8 cellular contexts compared by ENCODE assay signal in the genomic region with DNA sequence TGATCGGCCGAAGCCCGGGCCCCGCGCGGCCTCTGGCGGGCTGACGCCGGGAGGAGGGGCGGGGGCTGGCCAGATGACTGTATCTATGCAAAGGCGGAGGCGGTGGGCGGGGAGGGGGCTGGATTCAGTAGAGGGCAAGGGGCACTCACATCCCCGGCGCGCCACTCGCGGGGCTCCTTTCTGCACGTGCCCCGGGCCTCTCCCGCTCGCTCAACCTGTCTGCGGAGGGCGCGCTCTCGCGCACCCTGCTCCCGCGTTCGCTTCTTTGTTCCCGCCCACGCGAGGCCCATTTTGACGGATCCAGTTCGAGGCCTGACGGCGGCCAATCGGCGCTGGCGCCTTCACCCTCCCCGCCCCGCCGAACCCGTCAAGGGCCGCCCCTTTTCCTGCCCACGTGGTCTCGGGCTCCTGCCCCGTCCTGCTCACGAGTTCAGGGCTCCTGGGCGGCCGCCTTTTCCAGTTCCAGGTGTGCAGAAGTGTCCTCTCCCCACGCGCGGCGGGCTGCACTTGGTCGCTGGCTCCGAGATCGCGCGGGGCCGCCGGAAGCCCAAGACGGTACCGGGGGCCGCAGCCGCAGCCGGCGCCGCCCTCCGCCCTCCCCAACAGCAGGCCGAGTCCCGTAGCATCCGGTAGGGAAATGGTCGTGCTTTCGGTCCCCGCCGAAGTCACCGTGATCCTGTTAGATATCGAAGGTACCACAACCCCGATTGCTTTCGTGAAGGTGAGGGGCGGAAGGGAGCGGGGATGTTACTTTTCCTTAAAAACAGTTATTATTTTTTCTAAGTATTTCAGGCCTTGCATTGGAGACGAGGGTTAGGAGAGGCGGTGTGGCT. TPM values are rescaled to one million over a fixed set of nuclear protein-coding genes. Genes with fewer than 3 reads are reported as not detected.
A peak's percentile ranks its signal among the peaks of the same experiment; 100 is the strongest.
DNase-seq lines count a peak whose midpoint lies in the region; ATAC-seq and TF ChIP-seq lines count a peak whose summit lies in the region.

TSS of gene ENOPH1 (plus strand) at position 398 of the 833 bp plus-strand sequence. CDS start at position 638, 240 bp downstream.
TSS of gene HNRNPDL (minus strand) at position 270 of the 833 bp plus-strand sequence. CDS start 772 bp downstream, outside the sequence.

- WGBS in gastroesophageal sphincter (ENCODE audit: low coverage in 1 of 2), 2 donors: 2% methylated on average over 11 of the region's 85 CpGs; no CpG with 5 or more reads in 1 of the 2 donors
- WGBS in suprapubic skin: 0% methylated on average over 38 of the region's 85 CpGs

- H3K4me1 ChIP-seq in gastroesophageal sphincter (peaks cover 3 to 48% (median 17%) of the 10 kb centered on the region in 3 donors), suprapubic skin (peaks cover 49% of the 10 kb centered on the region)

- H3K4me3 ChIP-seq in HFF-Myc (replicated peaks; ENCODE audit: low read depth, low read length): peak within 1 kb of the TSS; percentile 95
- peak within 1 kb of the TSS; percentile 55 to 85 for H3K4me3 ChIP-seq in gastroesophageal sphincter
- peak within 1 kb of the TSS; percentile 83 for H3K4me3 ChIP-seq in suprapubic skin

- DNase-seq in GM03348 (ENCODE audit: low spot score): peak; percentile 98
- DNase-seq in HFF-Myc (ENCODE audit: extremely low read depth, low read depth): peak; percentile 91
- DNase-seq in NAMALWA (ENCODE audit: low spot score): peak; percentile 97
- DNase-seq in SK-N-DZ (ENCODE audit: low spot score): peak; percentile 96
- DNase-seq in activated naive CD4-positive, alpha-beta T cell treated with anti-CD3 and anti-CD28 coated beads for 36 hours: peak; percentile 99
- DNase-seq in nucleus accumbens (lab: John Stamatoyannopoulos, UW): peak; percentile 77 to 99 (median 96)
- DNase-seq in suprapubic skin (ENCODE audit: low spot score in 2 of 2): peak; percentile 97 to 98

- H3K36me3 Mint-ChIP-seq in activated naive CD4-positive, alpha-beta T cell treated with anti-CD3 and anti-CD28 coated beads for 36 hours (ENCODE audit: low read depth): peaks cover 59% of the 10 kb centered on the region

- H3K4me1 Mint-ChIP-seq in activated naive CD4-positive, alpha-beta T cell treated with anti-CD3 and anti-CD28 coated beads for 36 hours (ENCODE audit: low read depth): peaks cover 63% of the 10 kb centered on the region

- TF ChIP-seq EP300 in gastroesophageal sphincter (IDR thresholded peaks at IDR 0.05): no peak
- TF ChIP-seq EP300 in suprapubic skin (IDR thresholded peaks at IDR 0.05): no peak

- no peaks in the 10 kb centered on the region for H3K27me3 Mint-ChIP-seq in activated naive CD4-positive, alpha-beta T cell treated with anti-CD3 and anti-CD28 coated beads for 36 hours (ENCODE audit: low read depth)

- no peaks in the 10 kb centered on the region for H3K27me3 ChIP-seq in gastroesophageal sphincter
- H3K27me3 ChIP-seq in suprapubic skin: no peaks in the 10 kb centered on the region

- TF ChIP-seq POLR2A in gastroesophageal sphincter (IDR thresholded peaks at IDR 0.05): peak; percentile 57 to 61
- TF ChIP-seq POLR2A in suprapubic skin (IDR thresholded peaks at IDR 0.05): peak in 1 of 2 donors; percentile 1

- H3K9me3 ChIP-seq in gastroesophageal sphincter (no peaks in the 10 kb centered on the region), suprapubic skin (no peaks in the 10 kb centered on the region)

- peak within 1 kb of the TSS; percentile 93 for H3K4me3 Mint-ChIP-seq in activated naive CD4-positive, alpha-beta T cell treated with anti-CD3 and anti-CD28 coated beads for 36 hours

- H3K27ac Mint-ChIP-seq in activated naive CD4-positive, alpha-beta T cell treated with anti-CD3 and anti-CD28 coated beads for 36 hours: peak within 1 kb of the TSS; percentile 99

- TF ChIP-seq CTCF in HFF-Myc (IDR thresholded peaks at IDR 0.05; ENCODE audit: low read depth, low read length, missing control alignments) (no peak), gastroesophageal sphincter (IDR thresholded peaks at IDR 0.05) (no peak), suprapubic skin (IDR thresholded peaks at IDR 0.05) (no peak)

- H3K27ac ChIP-seq in gastroesophageal sphincter (peak within 1 kb of the TSS; percentile 82 to 99 (median 94)), suprapubic skin (peak within 1 kb of the TSS; percentile 96)

- peaks cover 0 to 25% of the 10 kb centered on the region in 2 donors for H3K36me3 ChIP-seq in gastroesophageal sphincter
- H3K36me3 ChIP-seq in suprapubic skin: peaks cover 17% of the 10 kb centered on the region

- ATAC-seq in gastroesophageal sphincter: peak; percentile 90

- no peaks in the 10 kb centered on the region for H3K9me3 Mint-ChIP-seq in activated naive CD4-positive, alpha-beta T cell treated with anti-CD3 and anti-CD28 coated beads for 36 hours

- intact Hi-C loops in activated naive CD4-positive, alpha-beta T cell treated with anti-CD3 and anti-CD28 coated beads for 36 hours (cut with micrococcal nuclease): loop anchor here (1.0 to 10.0 kb wide), 7 partner anchors 460 to 1024 kb away; partner anchors contain the start of genes COQ2, HELQ, RASGEF1B and SEC31A

- CTCF ChIA-PET in activated naive CD4-positive, alpha-beta T cell treated with anti-CD3 and anti-CD28 coated beads for 36 hours (lab: Charles Lee): interaction anchor here (1.3 kb wide), 1 partner anchor 309 kb away, joined by 3 read pairs; no protein-coding TSS in a partner anchor

RNA-seq across cellular contexts. Expression of gene ENOPH1, which starts in this region (rescaled TPM):
- polyA plus RNA-seq in SK-N-DZ (2014; cell fraction: cytosol; rRNA removed): 113 and 116 TPM in 2 replicates
- polyA plus RNA-seq in SK-N-DZ (2014; cell fraction: nucleus; rRNA removed): 53.1 and 66.1 TPM in 2 replicates
- 10 to 100 TPM; 55.1 to 56.3 TPM for total RNA-seq in activated naive CD4-positive, alpha-beta T cell treated with anti-CD3 and anti-CD28 coated beads for 36 hours
- total RNA-seq in gastroesophageal sphincter (10 to 100 TPM; 19.8 to 32.4 (median 23.8) TPM), suprapubic skin (10 to 100 TPM; 31.2 to 36.1 (median 31.8) TPM)

RNA-seq across cellular contexts. Expression of gene HNRNPDL, which starts in this region (rescaled TPM):
- 542 and 545 TPM in 2 replicates for polyA plus RNA-seq in SK-N-DZ (2014; cell fraction: cytosol; rRNA removed)
- 637 and 848 TPM in 2 replicates for polyA plus RNA-seq in SK-N-DZ (2014; cell fraction: nucleus; rRNA removed)
- 100 to 1,000 TPM; 256 to 267 TPM for total RNA-seq in activated naive CD4-positive, alpha-beta T cell treated with anti-CD3 and anti-CD28 coated beads for 36 hours
- 100 to 1,000 TPM; 140 to 226 (median 195) TPM for total RNA-seq in gastroesophageal sphincter
- total RNA-seq in suprapubic skin: 100 to 1,000 TPM; 101 to 257 (median 126) TPM

Comparison
In these comparisons a context has a peak if more than half of its experiments do, and no peak if none do; other contexts are left out.
1. Peak in every context shown above with its lines: DNase-seq, ATAC-seq, H3K4me3 ChIP-seq and H3K27ac ChIP-seq.